In the genomic region with DNA sequence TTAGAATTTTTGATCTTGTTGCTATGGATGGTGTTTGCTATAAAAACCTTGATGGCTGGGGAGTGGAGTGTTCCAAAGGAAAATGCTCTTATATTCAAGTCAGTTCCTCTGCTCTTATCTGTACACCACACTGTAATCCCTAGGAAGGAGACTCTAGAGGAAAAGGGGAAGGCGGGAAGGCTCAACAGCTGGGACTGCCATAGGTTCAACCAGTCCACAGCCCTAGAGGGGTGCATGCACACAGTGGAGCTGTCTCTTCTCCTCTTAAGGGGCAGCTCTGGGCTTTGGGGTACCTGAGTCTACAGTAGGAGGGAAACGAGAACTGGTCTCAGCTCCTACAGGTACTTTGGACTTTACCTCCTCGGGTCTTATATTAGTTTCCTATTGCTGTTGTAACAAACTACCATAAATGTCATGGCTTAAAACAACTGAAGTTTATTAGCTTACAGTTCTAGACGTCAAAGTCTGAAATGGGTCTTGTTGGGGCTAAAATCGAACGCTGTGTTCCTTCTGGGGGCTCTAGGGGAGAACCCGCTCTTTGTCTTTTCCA, we compare ENCODE assay signal across 17 cellular contexts.
A peak's percentile ranks its signal among the peaks of the same experiment; 100 is the strongest.
DNase-seq lines count a peak whose midpoint lies in the region; ATAC-seq and TF ChIP-seq lines count a peak whose summit lies in the region.
"Had no signal": no experiment of that assay in that cellular context is flagged by ENCODE, and none has a peak within 500 bp of the region (broad histone marks: within the 10 kb centered on the region; RNA-seq: fewer than 3 reads in every experiment).

No MANE protein-coding gene starts in this region.

- CTCF ChIA-PET in CD8-positive, alpha-beta T cell (lab: Charles Lee) = interaction anchor here (0.7 to 4.5 kb wide), 14 partner anchors 10 to 971 kb away, joined by 3 to 60 read pairs (median 10); no protein-coding TSS in a partner anchor
- CTCF ChIA-PET in PC-3 (lab: Charles Lee) = interaction anchor here (1.8 kb wide), 1 partner anchor 86 kb away, joined by 47 read pairs; no protein-coding TSS in a partner anchor

- H3K9ac ChIP-seq in PC-3 (ENCODE audit: low read length) (no peak overlapping the region), neural progenitor cell (no peak overlapping the region)

- BruUV-seq in PC-3 (replicated peaks; lab: Mats Ljungman, UMichigan) = no TSS peak

- peaks cover 18% of the 10 kb centered on the region for H3K79me2 ChIP-seq in PC-3 (ENCODE audit: low read length)
- H3K79me2 ChIP-seq in hepatocyte = no peaks in the 10 kb centered on the region
- no peaks in the 10 kb centered on the region for H3K79me2 ChIP-seq in neural progenitor cell (ENCODE audit: low read depth)

- DNase-seq in CD8-positive, alpha-beta T cell = no peak
- no peak for DNase-seq in PC-3
- no peak for DNase-seq in hepatocyte (ENCODE audit: low spot score)
- no peak for DNase-seq in neural progenitor cell (ENCODE audit: low spot score)
- DNase-seq in vagina (ENCODE audit: extremely low spot score in 2 of 2) = no peak
- DNase-seq: activated CD8-positive, alpha-beta T cell treated with anti-CD3 and anti-CD28 coated beads, Interleukin-2, amount 10 ng/mL, durations not matched to agents 7 days and 5 days; activated naive CD8-positive, alpha-beta T cell treated with anti-CD3 and anti-CD28 coated beads, Interleukin-2, amount 10 ng/mL, durations not matched to agents 7 days and 5 days; H7; lower lobe of right lung; NCI-H1930; SHP77 treated with DMSO at 0.1 percent for 48 hours; T-helper 1 cell; uterus had no signal

- intact Hi-C loops in CD8-positive, alpha-beta T cell (cut with DNase I, micrococcal nuclease) = loop anchor here in 1 of 2 experiments (10.0 kb wide), 1 partner anchor 330 kb away; no protein-coding TSS in a partner anchor
- intact Hi-C loops in PC-3 (cut with micrococcal nuclease) = no loop called here
- intact Hi-C loops in vagina (cut with DNase I) = loop anchor here (10.0 kb wide), 1 partner anchor 850 kb away; no protein-coding TSS in a partner anchor

- H3K9me3 ChIP-seq in CD8-positive, alpha-beta T cell (ENCODE audit: low read length) = no peaks in the 10 kb centered on the region
- H3K9me3 ChIP-seq in PC-3 (ENCODE audit: low read length) = no peaks in the 10 kb centered on the region
- H3K9me3 ChIP-seq in hepatocyte (ENCODE audit: low read depth) = no peaks in the 10 kb centered on the region
- no peaks in the 10 kb centered on the region for H3K9me3 ChIP-seq in neural progenitor cell (ENCODE audit: low read depth)
- H3K9me3 ChIP-seq in vagina = no peaks in the 10 kb centered on the region
- H3K9me3 ChIP-seq: lower lobe of right lung, uterus had no signal

- H3K27me3 Mint-ChIP-seq in CD8-positive, alpha-beta T cell (ENCODE audit: low read depth) = peaks cover 16% of the 10 kb centered on the region
- no peaks in the 10 kb centered on the region for H3K27me3 Mint-ChIP-seq in neural progenitor cell (ENCODE audit: insufficient read depth, low read depth)

- H3F3A ChIP-seq in PC-3 (ENCODE audit: low read length, unreplicated experiment) = no peaks in the 10 kb centered on the region
- H3F3A ChIP-seq in neural progenitor cell (ENCODE audit: low read depth) = peaks cover 23% of the 10 kb centered on the region

- H3K27me3 ChIP-seq in CD8-positive, alpha-beta T cell (ENCODE audit: insufficient read depth, low read length) = peaks cover 6% of the 10 kb centered on the region
- H3K27me3 ChIP-seq in PC-3 (ENCODE audit: low read length) (no peaks in the 10 kb centered on the region), hepatocyte (no peaks in the 10 kb centered on the region), neural progenitor cell (peaks cover 8% of the 10 kb centered on the region), vagina (no peaks in the 10 kb centered on the region)
- H3K27me3 ChIP-seq: uterus had no signal

- peak overlapping the region; percentile 23 for H3K4me3 Mint-ChIP-seq in CD8-positive, alpha-beta T cell
- peak overlapping the region; percentile 10 for H3K4me3 Mint-ChIP-seq in neural progenitor cell

- H3K36me3 ChIP-seq in CD8-positive, alpha-beta T cell (ENCODE audit: insufficient read depth, low read length) = no peaks in the 10 kb centered on the region
- no peaks in the 10 kb centered on the region for H3K36me3 ChIP-seq in PC-3 (ENCODE audit: low read depth, low read length)
- H3K36me3 ChIP-seq in hepatocyte (replicated peaks; ENCODE audit: insufficient read depth, low read depth) = no peaks in the 10 kb centered on the region
- no peaks in the 10 kb centered on the region for H3K36me3 ChIP-seq in neural progenitor cell
- no peaks in the 10 kb centered on the region for H3K36me3 ChIP-seq in vagina
- H3K36me3 ChIP-seq: lower lobe of right lung, uterus, WERI-Rb-1 had no signal

- no peaks in the 10 kb centered on the region for H3K36me3 Mint-ChIP-seq in CD8-positive, alpha-beta T cell
- no peaks in the 10 kb centered on the region for H3K36me3 Mint-ChIP-seq in neural progenitor cell
- H3K36me3 Mint-ChIP-seq: activated naive CD8-positive, alpha-beta T cell treated with anti-CD3 and anti-CD28 coated beads, Interleukin-2, amount 10 ng/mL, durations not matched to agents 7 days and 5 days had no signal

- no peaks in the 10 kb centered on the region for H3K9me2 ChIP-seq in PC-3 (replicated peaks; ENCODE audit: low read length)
- no peaks in the 10 kb centered on the region for H3K9me2 ChIP-seq in hepatocyte (replicated peaks; ENCODE audit: insufficient read depth)

- 76% methylated on average over 7 of the region's 7 CpGs for WGBS in hepatocyte (ENCODE audit: low lambda C conversion rate, missing lambda C conversion rate)

- ATAC-seq in CD8-positive, alpha-beta T cell = no peak
- ATAC-seq in PC-3 (no peak), HG02759 (IDR thresholded peaks at IDR 0.05; ENCODE audit: unreplicated experiment) (no peak), HG02973 (IDR thresholded peaks at IDR 0.05; ENCODE audit: unreplicated experiment) (no peak), HG02852 (IDR thresholded peaks at IDR 0.05; ENCODE audit: unreplicated experiment) (no peak)
- ATAC-seq: activated CD8-positive, alpha-beta T cell treated with anti-CD3 and anti-CD28 coated beads, Interleukin-2, amount 10 ng/mL, durations not matched to agents 7 days and 5 days had no signal

- no peak overlapping the region for H3K27ac ChIP-seq in CD8-positive, alpha-beta T cell (ENCODE audit: low read depth, low read length)
- no peak overlapping the region for H3K27ac ChIP-seq in PC-3 (ENCODE audit: low read length)
- peak overlapping the region; percentile 82 for H3K27ac ChIP-seq in hepatocyte
- H3K27ac ChIP-seq in neural progenitor cell = no peak overlapping the region
- H3K27ac ChIP-seq in vagina = no peak overlapping the region
- H3K27ac ChIP-seq: WERI-Rb-1 had no signal

- POLR2A ChIA-PET in CD8-positive, alpha-beta T cell (lab: Charles Lee) = interaction anchor here (0.8 kb wide), 1 partner anchor 140 kb away, joined by 3 read pairs; no protein-coding TSS in a partner anchor
- POLR2A ChIA-PET in PC-3 (lab: Charles Lee; ENCODE audit: unreplicated experiment) = no interaction called here

- TF ChIP-seq CTCF in CD8-positive, alpha-beta T cell (IDR thresholded peaks at IDR 0.05) = no peak
- TF ChIP-seq CTCF in PC-3 (conservative IDR thresholded peaks at IDR 0.05; ENCODE audit: low read depth, low read length) (no peak), hepatocyte (IDR thresholded peaks at IDR 0.05; ENCODE audit: poor library complexity) (no peak), neural progenitor cell (IDR thresholded peaks at IDR 0.05) (no peak), vagina (IDR thresholded peaks at IDR 0.05) (no peak)

- H3K9me3 Mint-ChIP-seq in CD8-positive, alpha-beta T cell = no peaks in the 10 kb centered on the region
- H3K9me3 Mint-ChIP-seq in neural progenitor cell = no peaks in the 10 kb centered on the region
- H3K9me3 Mint-ChIP-seq: activated naive CD8-positive, alpha-beta T cell treated with anti-CD3 and anti-CD28 coated beads, Interleukin-2, amount 10 ng/mL, durations not matched to agents 7 days and 5 days had no signal

- H2AFZ ChIP-seq in PC-3 (ENCODE audit: low read length) (peak overlapping the region; percentile 87; the same call in 1 of the 2 replicates), hepatocyte (no peak overlapping the region), neural progenitor cell (replicated peaks) (no peak overlapping the region)

- H4K20me1 ChIP-seq in PC-3 (ENCODE audit: low read length) (no peaks in the 10 kb centered on the region), hepatocyte (ENCODE audit: insufficient read depth, poor library complexity, severe bottlenecking) (no peaks in the 10 kb centered on the region), neural progenitor cell (ENCODE audit: low read depth) (no peaks in the 10 kb centered on the region)

- no peak for TF ChIP-seq POLR2A in vagina (IDR thresholded peaks at IDR 0.05)

- peak overlapping the region; percentile 81 for H3K4me2 ChIP-seq in PC-3 (ENCODE audit: low read length)
- peak overlapping the region; percentile 74 for H3K4me2 ChIP-seq in hepatocyte
- no peak overlapping the region for H3K4me2 ChIP-seq in neural progenitor cell

- no peak overlapping the region for H3K27ac Mint-ChIP-seq in CD8-positive, alpha-beta T cell
- no peak overlapping the region for H3K27ac Mint-ChIP-seq in neural progenitor cell
- H3K27ac Mint-ChIP-seq: activated CD8-positive, alpha-beta T cell treated with anti-CD3 and anti-CD28 coated beads, Interleukin-2, amount 10 ng/mL, durations not matched to agents 7 days and 5 days; activated naive CD8-positive, alpha-beta T cell treated with anti-CD3 and anti-CD28 coated beads, Interleukin-2, amount 10 ng/mL, durations not matched to agents 7 days and 5 days had no signal

- H3K4me1 Mint-ChIP-seq in CD8-positive, alpha-beta T cell (ENCODE audit: low read depth) = peaks cover 20% of the 10 kb centered on the region
- peaks cover 20% of the 10 kb centered on the region for H3K4me1 Mint-ChIP-seq in neural progenitor cell

- H3K4me3 ChIP-seq in CD8-positive, alpha-beta T cell (ENCODE audit: low read depth, low read length) = no peak overlapping the region
- H3K4me3 ChIP-seq in PC-3 (ENCODE audit: low read length) = 0 out of 2 replicates have a peak overlapping the region, but pooled peaks have one; percentile 68
- no peak overlapping the region for H3K4me3 ChIP-seq in hepatocyte
- H3K4me3 ChIP-seq in neural progenitor cell = no peak overlapping the region
- H3K4me3 ChIP-seq in vagina = no peak overlapping the region

- H3K4me1 ChIP-seq in CD8-positive, alpha-beta T cell (ENCODE audit: insufficient read depth, low read length) = no peaks in the 10 kb centered on the region
- peaks cover 30% of the 10 kb centered on the region for H3K4me1 ChIP-seq in PC-3 (ENCODE audit: insufficient read depth, low read length)
- peaks cover 12% of the 10 kb centered on the region for H3K4me1 ChIP-seq in hepatocyte (ENCODE audit: insufficient read depth)
- H3K4me1 ChIP-seq in neural progenitor cell = peaks cover 9% of the 10 kb centered on the region
- H3K4me1 ChIP-seq in vagina = peaks cover 18% of the 10 kb centered on the region
- H3K4me1 ChIP-seq: uterus had no signal
